ENCODE assay signal across 18 cellular contexts in the genomic region with DNA sequence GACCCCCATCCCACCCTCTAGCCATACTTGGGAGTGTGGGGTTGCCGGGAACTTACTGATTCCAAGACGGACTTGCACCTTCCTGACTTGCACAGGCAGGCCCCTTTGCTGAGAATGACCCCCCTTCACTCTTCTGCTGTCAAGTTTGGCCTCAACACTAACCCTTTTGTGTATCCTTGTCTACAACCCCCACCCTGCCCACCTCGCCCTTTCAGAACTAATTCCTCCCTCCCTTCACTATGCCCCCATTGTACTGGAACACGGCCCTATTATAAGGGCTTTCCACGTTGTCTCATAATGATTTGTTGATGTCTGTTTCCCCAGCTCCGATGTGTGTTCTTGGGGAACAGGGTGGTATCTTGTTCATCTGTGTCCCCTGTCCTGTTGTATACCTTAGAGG. TPM values are rescaled to one million over a fixed set of nuclear protein-coding genes. Genes with fewer than 3 reads are reported as not detected.
DNase-seq lines count a peak whose midpoint lies in the region; ATAC-seq and TF ChIP-seq lines count a peak whose summit lies in the region.
"Had no signal": no experiment of that assay in that cellular context is flagged by ENCODE, and none has a peak within 500 bp of the region (broad histone marks: within the 10 kb centered on the region; RNA-seq: fewer than 3 reads in every experiment).

No MANE protein-coding gene starts in this region.

- H3K36me3 Mint-ChIP-seq in CD4-positive, alpha-beta memory T cell = peaks cover 10 to 14% of the 10 kb centered on the region in 2 donors
- peaks cover 0 to 3% (median 0%) of the 10 kb centered on the region in 3 donors for H3K36me3 Mint-ChIP-seq in naive thymus-derived CD8-positive, alpha-beta T cell

- H3K4me2 ChIP-seq in IMR-90 (ENCODE audit: low read depth, low read length) = no peak overlapping the region
- H3K4me2 ChIP-seq: BLaER1 had no signal

- TF ChIP-seq CTCF in IMR-90 (conservative IDR thresholded peaks at IDR 0.05; ENCODE audit: low read depth, low read length) (no peak), body of pancreas (IDR thresholded peaks at IDR 0.05) (no peak), gastroesophageal sphincter (IDR thresholded peaks at IDR 0.05) (no peak)

- H3K79me1 ChIP-seq in IMR-90 (ENCODE audit: low read depth in 1 of 2, low read length in 2 of 2) = peaks cover 0 to 3% of the 10 kb centered on the region in 2 experiments; a peak in 1 of 4 replicates

- H3K27me3 ChIP-seq in CD4-positive, alpha-beta memory T cell (ENCODE audit: insufficient read depth, low read length) = no peaks in the 10 kb centered on the region
- H3K27me3 ChIP-seq in IMR-90 (ENCODE audit: control insufficient read depth, insufficient read depth, low read length) = no peaks in the 10 kb centered on the region
- no peaks in the 10 kb centered on the region for H3K27me3 ChIP-seq in body of pancreas
- H3K27me3 ChIP-seq in gastroesophageal sphincter = no peaks in the 10 kb centered on the region
- H3K27me3 ChIP-seq: BLaER1, tibial artery had no signal

- no peaks in the 10 kb centered on the region for H3K9me3 ChIP-seq in CD4-positive, alpha-beta memory T cell (ENCODE audit: control insufficient read depth in 1 of 2, low read length in 2 of 2)
- H3K9me3 ChIP-seq in IMR-90 (ENCODE audit: control insufficient read depth, insufficient read depth, low read length) (no peaks in the 10 kb centered on the region), body of pancreas (no peaks in the 10 kb centered on the region), gastroesophageal sphincter (no peaks in the 10 kb centered on the region)
- H3K9me3 ChIP-seq: BLaER1, tibial artery had no signal

- no peak for DNase-seq in CD4-positive, alpha-beta memory T cell
- DNase-seq in IMR-90 = no peak
- DNase-seq in body of pancreas = no peak
- no peak for DNase-seq in naive thymus-derived CD8-positive, alpha-beta T cell
- DNase-seq in OCI-M1 (lab: John Stamatoyannopoulos, UW) = no peak
- DNase-seq in NCI-H2171 treated with DMSO at 0.1 percent for 48 hours (lab: John Stamatoyannopoulos, UW) = no peak
- DNase-seq: amniotic stem cell, cerebellar nuclear complex, DMS79, mesendoderm, NCI-H1694 treated with DMSO at 0.1 percent for 48 hours, NCI-H524, nucleus accumbens, right cardiac atrium, tibial artery had no signal

- dilution Hi-C loops in IMR-90 (cut with HindIII; ENCODE audit: low sequenced_read_pairs, unreplicated experiment) = no loop called here

- H3K9me1 ChIP-seq in IMR-90 (ENCODE audit: insufficient read depth, low read length) = peaks cover 4% of the 10 kb centered on the region; the same call in 1 of the 2 replicates

- H3K27ac Mint-ChIP-seq in CD4-positive, alpha-beta memory T cell = peak overlapping the region; percentile 77 to 90 (median 86)
- H3K27ac Mint-ChIP-seq in naive thymus-derived CD8-positive, alpha-beta T cell = peak overlapping the region in 7 of 10 donors; percentile 4 to 79 (median 56)

- H3K4ac ChIP-seq in IMR-90 (ENCODE audit: low read depth, low read length) = no peak overlapping the region

- no peaks in the 10 kb centered on the region for H3K36me3 ChIP-seq in CD4-positive, alpha-beta memory T cell (ENCODE audit: insufficient read depth, low read length)
- H3K36me3 ChIP-seq in IMR-90 (ENCODE audit: control insufficient read depth, insufficient read depth, low read length) (no peaks in the 10 kb centered on the region), body of pancreas (replicated peaks in 1 of 2; ENCODE audit: insufficient read depth in 1 of 2, low read depth in 2 of 2) (no peaks in the 10 kb centered on the region), gastroesophageal sphincter (no peaks in the 10 kb centered on the region)
- H3K36me3 ChIP-seq: BLaER1, tibial artery had no signal

- H2AK9ac ChIP-seq in IMR-90 (replicated peaks; ENCODE audit: low read depth, low read length, poor library complexity) = no peak overlapping the region

- peak overlapping the region; percentile 41 for H3K27ac ChIP-seq in CD4-positive, alpha-beta memory T cell (ENCODE audit: low read depth, low read length)
- H3K27ac ChIP-seq in IMR-90 (ENCODE audit: insufficient read depth, low read length) (no peak overlapping the region), body of pancreas (peak overlapping the region in 3 of 4 donors; percentile 27 to 39 (median 31)), gastroesophageal sphincter (no peak overlapping the region)
- H3K27ac ChIP-seq: BLaER1 had no signal

- H3K4me3 Mint-ChIP-seq in CD4-positive, alpha-beta memory T cell = peak overlapping the region in 7 of 8 donors; percentile 25 to 66 (median 40)
- H3K4me3 Mint-ChIP-seq in naive thymus-derived CD8-positive, alpha-beta T cell = peak overlapping the region in 1 of 10 donors; percentile 19

- no peak for TF ChIP-seq EP300 in gastroesophageal sphincter (IDR thresholded peaks at IDR 0.05)

- no TSS peak for BruUV-seq in IMR-90 (replicated peaks; lab: Mats Ljungman, UMichigan)

- POLR2A ChIA-PET in CD4-positive, alpha-beta memory T cell (lab: Charles Lee; ENCODE audit: partially characterized antibody) = interaction anchor here (1.0 kb wide), 2 partner anchors 13 to 22 kb away, joined by 3 to 5 read pairs; no protein-coding TSS in a partner anchor
- POLR2A ChIA-PET in IMR-90 (lab: Charles Lee; ENCODE audit: unreplicated experiment) = no interaction called here
- POLR2A ChIA-PET in naive thymus-derived CD8-positive, alpha-beta T cell (lab: Charles Lee) = interaction anchor here (0.6 kb wide), 1 partner anchor 9 kb away, joined by 3 read pairs; no protein-coding TSS in a partner anchor

- no peak overlapping the region for H4K8ac ChIP-seq in IMR-90 (ENCODE audit: low read depth in 2 of 2, low read length in 2 of 2)

- H3K9ac ChIP-seq in IMR-90 (ENCODE audit: low read depth, low read length) = no peak overlapping the region
- H3K9ac ChIP-seq: BLaER1 had no signal

- intact Hi-C loops in CD4-positive, alpha-beta memory T cell (cut with micrococcal nuclease) = no loop called here
- intact Hi-C loops in IMR-90 (cut with micrococcal nuclease) (no loop called here), body of pancreas (cut with DNase I) (no loop called here)

- no peak overlapping the region for H4K5ac ChIP-seq in IMR-90 (ENCODE audit: low read depth, low read length)

- no peak overlapping the region for H2BK120ac ChIP-seq in IMR-90 (ENCODE audit: low read depth, low read length)

- peak overlapping the region; percentile 8; the same call in 1 of the 2 replicates for H2AK5ac ChIP-seq in IMR-90 (ENCODE audit: low read depth, low read length)

- H3K4me3 ChIP-seq in CD4-positive, alpha-beta memory T cell (ENCODE audit: low read length in 2 of 2) = no peak overlapping the region
- no peak overlapping the region for H3K4me3 ChIP-seq in IMR-90 (ENCODE audit: insufficient read depth, low read depth, low read length)
- H3K4me3 ChIP-seq in body of pancreas = no peak overlapping the region
- no peak overlapping the region for H3K4me3 ChIP-seq in gastroesophageal sphincter
- H3K4me3 ChIP-seq: BLaER1, tibial artery had no signal

- H3K27me3 Mint-ChIP-seq in CD4-positive, alpha-beta memory T cell = no peaks in the 10 kb centered on the region
- no peaks in the 10 kb centered on the region for H3K27me3 Mint-ChIP-seq in naive thymus-derived CD8-positive, alpha-beta T cell

- H3K23ac ChIP-seq in IMR-90 (ENCODE audit: low read depth, low read length) = no peak overlapping the region

- H3K4me1 Mint-ChIP-seq in CD4-positive, alpha-beta memory T cell = peaks cover 35 to 53% (median 42%) of the 10 kb centered on the region in 4 donors
- H3K4me1 Mint-ChIP-seq in naive thymus-derived CD8-positive, alpha-beta T cell = peaks cover 21 to 52% (median 34%) of the 10 kb centered on the region in 4 donors

- H2BK15ac ChIP-seq in IMR-90 (ENCODE audit: low read depth, low read length) = peak overlapping the region; percentile 22; the same call in 1 of the 3 replicates

- no peak for ATAC-seq in IMR-90 (ENCODE audit: low read depth)
- no peak for ATAC-seq in body of pancreas
- no peak for ATAC-seq in naive thymus-derived CD8-positive, alpha-beta T cell
- no peak for ATAC-seq in GM19395 (IDR thresholded peaks at IDR 0.05; ENCODE audit: unreplicated experiment)
- ATAC-seq in gastroesophageal sphincter = no peak
- ATAC-seq: right cardiac atrium had no signal

- in situ Hi-C loops in IMR-90 (cut with MboI; ENCODE audit: low sequenced_read_pairs) = loop anchor here (10.0 kb wide), 1 partner anchor 258 kb away; no protein-coding TSS in a partner anchor

- no peak overlapping the region for H4K91ac ChIP-seq in IMR-90 (ENCODE audit: insufficient read depth, low read depth, low read length)

- H4K20me1 ChIP-seq in IMR-90 (ENCODE audit: insufficient read depth, low read length) = peaks cover 5% of the 10 kb centered on the region; the same call in 1 of the 2 replicates
- H4K20me1 ChIP-seq: BLaER1 had no signal

- H2BK20ac ChIP-seq in IMR-90 (ENCODE audit: low read depth, low read length) = no peak overlapping the region

- peaks cover 0 to 2% (median 0%) of the 10 kb centered on the region in 8 donors for H3K9me3 Mint-ChIP-seq in CD4-positive, alpha-beta memory T cell
- no peaks in the 10 kb centered on the region for H3K9me3 Mint-ChIP-seq in naive thymus-derived CD8-positive, alpha-beta T cell

- no peak overlapping the region for H3K18ac ChIP-seq in IMR-90 (ENCODE audit: low read depth, low read length)

- H2BK5ac ChIP-seq in IMR-90 (ENCODE audit: low read depth, low read length, poor library complexity, severe bottlenecking) = no peak overlapping the region

- CTCF ChIA-PET in CD4-positive, alpha-beta memory T cell (lab: Charles Lee; ENCODE audit: partially characterized antibody) = interaction anchor here (0.9 to 1.7 kb wide), 3 partner anchors 11 to 259 kb away, joined by 3 to 5 read pairs (median 4); no protein-coding TSS in a partner anchor
- CTCF ChIA-PET in IMR-90 (lab: Yijun Ruan, JAX) = no interaction called here

- no peak overlapping the region for H2AFZ ChIP-seq in IMR-90 (replicated peaks; ENCODE audit: low read length, poor library complexity)

- no peak overlapping the region for H3K56ac ChIP-seq in IMR-90 (ENCODE audit: extremely low read depth, insufficient read depth, low read length)

- no peak for TF ChIP-seq RAD21 in IMR-90 (IDR thresholded peaks at IDR 0.05; ENCODE audit: low read length)

- no CpG with 5 or more reads among the region's 6 CpGs for WGBS in IMR-90 (ENCODE audit: extremely low coverage in 2 of 2, insufficient read length in 1 of 2), 2 experiments
- WGBS in body of pancreas, 2 donors = 75 to 81% methylated on average over 6 of the region's 6 CpGs
- WGBS in gastroesophageal sphincter (ENCODE audit: low coverage in 1 of 2), 2 donors = 76 to 83% methylated on average over 2 to 6 of the region's 6 CpGs

- TF ChIP-seq POLR2A in IMR-90 (IDR thresholded peaks at IDR 0.05; ENCODE audit: low read depth, low read length) = no peak
- TF ChIP-seq POLR2A in body of pancreas (IDR thresholded peaks at IDR 0.05) = no peak
- no peak for TF ChIP-seq POLR2A in gastroesophageal sphincter (IDR thresholded peaks at IDR 0.05)

- H3K4me1 ChIP-seq in CD4-positive, alpha-beta memory T cell (ENCODE audit: insufficient read depth, low read length) = peaks cover 37% of the 10 kb centered on the region
- peaks cover 7% of the 10 kb centered on the region for H3K4me1 ChIP-seq in IMR-90 (ENCODE audit: control insufficient read depth, insufficient read depth, low read length)
- H3K4me1 ChIP-seq in body of pancreas = peaks cover 28% of the 10 kb centered on the region
- H3K4me1 ChIP-seq in gastroesophageal sphincter = peaks cover 0 to 22% (median 0%) of the 10 kb centered on the region in 3 donors

- 0 out of 2 replicates have a peak overlapping the region, but pooled peaks have one; percentile 55 for H3K14ac ChIP-seq in IMR-90 (replicated peaks; ENCODE audit: low read depth, low read length)

RNA-seq across cellular contexts. Expression of gene NEDD9, which starts 4.4 kb away (rescaled TPM):
- 10 to 100 TPM; 42.7 to 47.4 TPM for total RNA-seq in CD4-positive, alpha-beta memory T cell
- 10 to 100 TPM; 17.2 to 38.5 TPM for polyA plus RNA-seq in CD4-positive, alpha-beta memory T cell
- total RNA-seq in IMR-90 (2012; rRNA removed) (16.5 and 16.7 TPM in 2 replicates), body of pancreas (10 to 100 TPM; 22.8 to 58.3 TPM), gastroesophageal sphincter (10 to 100 TPM; 13.1 to 42.7 (median 26.7) TPM)
- polyA plus RNA-seq in IMR-90 (2012; rRNA removed) = 7.6 and 8.2 TPM in 2 replicates
- 5.4 and 7.2 TPM in 2 replicates for polyA plus RNA-seq in IMR-90 (2012; cell fraction: cytosol; rRNA removed)
- 9.9 and 17.1 TPM in 2 replicates for polyA plus RNA-seq in IMR-90 (2012; cell fraction: nucleus; rRNA removed; ENCODE audit: low replicate concordance)
- total RNA-seq in naive thymus-derived CD8-positive, alpha-beta T cell = 10 to 100 TPM; 32.4 to 34.7 TPM
- 10 to 100 TPM; 14.7 to 20.2 (median 17.3) TPM for polyA plus RNA-seq in naive thymus-derived CD8-positive, alpha-beta T cell

Comparison
In these comparisons a context has a peak if more than half of its experiments do, and no peak if none do; other contexts are left out.
1. H3K27ac ChIP-seq: peak in CD4-positive, alpha-beta memory T cell (single experiment) and body of pancreas (3 of 4); none in IMR-90 (single experiment) and gastroesophageal sphincter (0 of 4).